31 cellular contexts compared by ENCODE assay signal in the genomic region with DNA sequence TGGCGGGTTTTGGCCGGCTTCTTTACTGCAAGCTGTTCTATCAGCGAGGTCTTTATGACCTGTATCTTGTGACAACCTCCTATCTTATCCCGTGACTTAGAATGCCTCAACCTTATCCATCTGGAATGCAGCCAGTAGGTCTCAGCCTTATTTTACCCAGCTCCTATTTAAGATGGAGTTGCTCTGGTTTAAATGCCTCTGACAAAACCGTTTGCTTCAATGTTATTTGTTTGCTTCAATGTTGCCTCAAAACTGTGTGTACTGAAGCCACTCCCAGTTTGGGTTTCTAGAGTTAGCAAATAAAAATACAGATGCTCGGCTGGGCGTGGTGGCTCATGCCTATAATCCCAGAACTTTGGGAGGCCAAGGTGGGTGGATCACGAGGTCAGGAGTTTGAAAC.
"Had no signal": no experiment of that assay in that cellular context is flagged by ENCODE, and none has a peak within 500 bp of the region (broad histone marks: within the 10 kb centered on the region; RNA-seq: fewer than 3 reads in every experiment).

No MANE protein-coding gene starts in this region.

- H3K36me3 ChIP-seq: ascending aorta, cardiac muscle cell had no signal

- DNase-seq: activated CD4-positive, alpha-beta memory T cell treated with anti-CD3 and anti-CD28 coated beads, Interleukin-2, amount 10 ng/mL, durations not matched to agents 7 days and 5 days; activated CD4-positive, alpha-beta T cell treated with anti-CD3 and anti-CD28 coated beads for 1 hour; activated CD4-positive, alpha-beta T cell treated with anti-CD3 and anti-CD28 coated beads for 36 hours; activated CD4-positive, alpha-beta T cell treated with anti-CD3 and anti-CD28 coated beads for 48 hours; activated CD4-positive, alpha-beta T cell treated with anti-CD3 and anti-CD28 coated beads, Interleukin-2, amount 10 ng/mL, durations not matched to agents 7 days and 5 days; activated CD4-positive, alpha-beta T cell treated with anti-CD3 and anti-CD28 coated beads, Interleukin-2, amount 50 U/mL, for 48 hours; activated CD4-positive, CD25-positive, alpha-beta regulatory T cell; activated CD8-positive, alpha-beta memory T cell treated with anti-CD3 and anti-CD28 coated beads for 24 hours; activated CD8-positive, alpha-beta memory T cell treated with anti-CD3 and anti-CD28 coated beads, Interleukin-2, amount 10 ng/mL, durations not matched to agents 7 days and 5 days; activated CD8-positive, alpha-beta memory T cell treated with anti-CD3 and anti-CD28 coated beads, Interleukin-2, amount 50 U/mL, for 48 hours; activated CD8-positive, alpha-beta T cell treated with anti-CD3 and anti-CD28 coated beads, Interleukin-2, amount 10 ng/mL, durations not matched to agents 7 days and 5 days; activated effector memory CD4-positive, alpha-beta T cell treated with Interleukin-2 at 50 U/mL for 16 hours; activated gamma-delta T cell; activated naive CD4-positive, alpha-beta T cell treated with anti-CD3 and anti-CD28 coated beads, Interleukin-2, amount 10 ng/mL, durations not matched to agents 7 days and 5 days; activated naive CD4-positive, alpha-beta T cell treated with Interleukin-2 at 50 U/mL for 16 hours; activated naive CD8-positive, alpha-beta T cell treated with anti-CD3 and anti-CD28 coated beads, Interleukin-2, amount 10 ng/mL, durations not matched to agents 7 days and 5 days; activated naive CD8-positive, alpha-beta T cell treated with anti-CD3 and anti-CD28 coated beads, Interleukin-2, amount 50 U/mL, for 24 hours; activated T-cell treated with anti-CD3 and anti-CD28 coated beads, Interleukin-2, amount 50 U/mL, for 24 hours; activated T-cell treated with anti-CD3 and anti-CD28 coated beads, Interleukin-2, amount 50 U/mL, for 48 hours; amygdala; anterior cingulate cortex; caudate nucleus; cerebellar nuclear complex; T-helper 1 cell; T-helper 9 cell had no signal

- H3K9me3 ChIP-seq: ascending aorta had no signal

- FAIRE-seq: TTC549 had no signal

- ATAC-seq: activated CD4-positive, alpha-beta T cell treated with anti-CD3 and anti-CD28 coated beads for 36 hours; activated CD4-positive, CD25-positive, alpha-beta regulatory T cell treated with anti-CD3 and anti-CD28 coated beads, Interleukin-2, amount 50 U/mL, for 24 hours; activated CD8-positive, alpha-beta memory T cell treated with anti-CD3 and anti-CD28 coated beads, Interleukin-2, amount 10 ng/mL, durations not matched to agents 7 days and 5 days; activated CD8-positive, alpha-beta T cell treated with anti-CD3 and anti-CD28 coated beads, Interleukin-2, amount 10 ng/mL, durations not matched to agents 7 days and 5 days; activated naive CD8-positive, alpha-beta T cell treated with anti-CD3 and anti-CD28 coated beads, Interleukin-2, amount 50 U/mL, for 24 hours; WTC11 had no signal

- H3K4me3 ChIP-seq: ascending aorta, cardiac muscle cell had no signal

- H3K27ac ChIP-seq: ascending aorta, cardiac muscle cell, VCaP had no signal

- H3K4me1 ChIP-seq: ascending aorta had no signal

- H3K27me3 ChIP-seq: ascending aorta, cardiac muscle cell had no signal
